Comparison of ENCODE assay signal across 19 cellular contexts in the genomic region with DNA sequence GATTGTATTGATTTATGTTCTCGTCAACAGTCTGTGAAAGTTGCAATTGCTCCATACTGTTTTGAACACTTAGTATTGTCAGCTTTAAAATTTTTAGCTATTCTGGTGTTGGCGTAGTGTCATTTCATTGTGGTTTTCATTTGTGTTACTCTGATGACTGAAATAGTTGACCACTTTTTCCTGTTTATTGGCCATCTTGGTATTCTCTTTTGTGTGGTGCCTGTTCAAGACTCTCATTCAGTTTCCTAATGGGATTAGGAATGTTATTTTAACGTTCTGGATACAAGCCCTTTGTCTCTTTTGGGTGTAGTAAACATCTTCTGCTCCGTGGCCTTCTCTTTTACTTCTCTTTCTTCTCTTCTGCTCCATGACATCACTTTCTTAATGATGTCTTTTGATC.
A peak's percentile ranks its signal among the peaks of the same experiment; 100 is the strongest.
DNase-seq lines count a peak whose midpoint lies in the region; ATAC-seq and TF ChIP-seq lines count a peak whose summit lies in the region.
"Had no signal": no experiment of that assay in that cellular context is flagged by ENCODE, and none has a peak within 500 bp of the region (broad histone marks: within the 10 kb centered on the region; RNA-seq: fewer than 3 reads in every experiment).

No MANE protein-coding gene starts in this region.

- DNase-seq in M059J (ENCODE audit: low read depth) (peak; percentile 33), SK-N-MC (ENCODE audit: low read depth, low spot score) (no peak), neural progenitor cell (ENCODE audit: low spot score) (no peak), EL (no peak), gastrocnemius medialis (no peak), aorta (no peak)
- DNase-seq: 8988T; ACHN; CD4-positive, alpha-beta T cell; CD8-positive, alpha-beta memory T cell; DMS 273 treated with DMSO at 0.1 percent for 48 hours; DMS79; GF-D8; H7; HCEC 1CT had no signal

- no peaks in the 10 kb centered on the region for H3K79me2 ChIP-seq in neural progenitor cell (ENCODE audit: low read depth)

- H3K36me3 ChIP-seq in BLaER1: no peaks in the 10 kb centered on the region
- H3K36me3 ChIP-seq in SK-N-MC (ENCODE audit: insufficient read depth, low read length): no peaks in the 10 kb centered on the region
- no peaks in the 10 kb centered on the region for H3K36me3 ChIP-seq in neural progenitor cell
- no peaks in the 10 kb centered on the region for H3K36me3 ChIP-seq in gastrocnemius medialis
- H3K36me3 ChIP-seq in aorta (ENCODE audit: control insufficient read depth in 1 of 2, insufficient read depth in 2 of 2, low read length in 1 of 2): no peaks in the 10 kb centered on the region

- peaks cover 7% of the 10 kb centered on the region for H3K4me1 Mint-ChIP-seq in neural progenitor cell

- ATAC-seq in HG03135 (IDR thresholded peaks at IDR 0.05; ENCODE audit: unreplicated experiment) (no peak), gastrocnemius medialis (no peak), aorta (ENCODE audit: low FRiP score) (no peak)
- ATAC-seq: A549 had no signal

- no peak overlapping the region for H3K4me3 Mint-ChIP-seq in neural progenitor cell
- H3K4me3 Mint-ChIP-seq: CD14-positive monocyte; CD4-positive, alpha-beta T cell; CD8-positive, alpha-beta memory T cell had no signal

- H3K9me3 ChIP-seq in BLaER1 (peaks cover 31% of the 10 kb centered on the region), SK-N-MC (ENCODE audit: low read depth, low read length) (no peaks in the 10 kb centered on the region; the same call in 1 of the 2 replicates), neural progenitor cell (ENCODE audit: low read depth) (no peaks in the 10 kb centered on the region), gastrocnemius medialis (no peaks in the 10 kb centered on the region), aorta (ENCODE audit: control insufficient read depth, low read length) (no peaks in the 10 kb centered on the region)
- H3K9me3 ChIP-seq: A549 had no signal

- H3K27ac ChIP-seq in BLaER1 (no peak overlapping the region), SK-N-MC (peak overlapping the region; percentile 19; the same call in 1 of the 2 replicates), neural progenitor cell (no peak overlapping the region), gastrocnemius medialis (no peak overlapping the region), aorta (ENCODE audit: low read depth in 1 of 2, low read length in 2 of 2) (no peak overlapping the region)

- peak overlapping the region; percentile 60 for H3K4me2 ChIP-seq in BLaER1
- peak overlapping the region; percentile 47 for H3K4me2 ChIP-seq in neural progenitor cell
- H3K4me2 ChIP-seq: A549 had no signal

- intact Hi-C loops in gastrocnemius medialis (cut with DNase I; ENCODE audit: low total_unique reads) (no loop called here), aorta (cut with DNase I) (no loop called here)

- no peaks in the 10 kb centered on the region for H4K20me1 ChIP-seq in BLaER1
- no peaks in the 10 kb centered on the region for H4K20me1 ChIP-seq in neural progenitor cell (ENCODE audit: low read depth)

- H3F3A ChIP-seq in neural progenitor cell (ENCODE audit: low read depth): peaks cover 23% of the 10 kb centered on the region

- TF ChIP-seq CTCF in neural progenitor cell (IDR thresholded peaks at IDR 0.05): no peak
- TF ChIP-seq CTCF in gastrocnemius medialis (IDR thresholded peaks at IDR 0.05 in 4 of 5, conservative IDR thresholded peaks at IDR 0.05 in 1 of 5): no peak

- no peak overlapping the region for H3K27ac Mint-ChIP-seq in neural progenitor cell
- H3K27ac Mint-ChIP-seq: CD4-positive, alpha-beta T cell; CD8-positive, alpha-beta memory T cell had no signal

- H3K9ac ChIP-seq in BLaER1 (no peak overlapping the region), SK-N-MC (ENCODE audit: insufficient read length) (no peak overlapping the region), neural progenitor cell (no peak overlapping the region)

- H3K4me3 ChIP-seq in BLaER1 (no peak overlapping the region), SK-N-MC (no peak overlapping the region), neural progenitor cell (no peak overlapping the region), gastrocnemius medialis (no peak overlapping the region), aorta (ENCODE audit: low read length in 2 of 2) (no peak overlapping the region)
- H3K4me3 ChIP-seq: A549 had no signal

- peaks cover 2% of the 10 kb centered on the region for H3K36me3 Mint-ChIP-seq in neural progenitor cell

- H3K9me3 Mint-ChIP-seq in neural progenitor cell: peaks cover 22% of the 10 kb centered on the region
- H3K9me3 Mint-ChIP-seq: CD4-positive, alpha-beta T cell had no signal

- no peak for TF ChIP-seq POLR2A in gastrocnemius medialis (IDR thresholded peaks at IDR 0.05)

- no peak overlapping the region for H2AFZ ChIP-seq in neural progenitor cell (replicated peaks)

- peaks cover 7% of the 10 kb centered on the region for H3K27me3 Mint-ChIP-seq in neural progenitor cell (ENCODE audit: insufficient read depth, low read depth)

- H3K27me3 ChIP-seq in BLaER1: peaks cover 7% of the 10 kb centered on the region; the same call in 1 of the 2 replicates
- H3K27me3 ChIP-seq in neural progenitor cell: no peaks in the 10 kb centered on the region
- H3K27me3 ChIP-seq in gastrocnemius medialis: no peaks in the 10 kb centered on the region
- no peaks in the 10 kb centered on the region for H3K27me3 ChIP-seq in aorta (ENCODE audit: control insufficient read depth in 1 of 2, insufficient read depth in 2 of 2, low read length in 1 of 2)

- H3K4me1 ChIP-seq in BLaER1 (peaks cover 29% of the 10 kb centered on the region), neural progenitor cell (peaks cover 24% of the 10 kb centered on the region), gastrocnemius medialis (no peaks in the 10 kb centered on the region), aorta (ENCODE audit: control insufficient read depth in 1 of 2, insufficient read depth in 2 of 2, low read length in 2 of 2) (no peaks in the 10 kb centered on the region)

- 67 to 69% methylated on average over 4 of the region's 4 CpGs for whole genome bisulfite sequencing in aorta, 2 donors

- in situ Hi-C loops in gastrocnemius medialis (cut with MboI; ENCODE audit: low sequenced_read_pairs in 4 of 4): no loop called here
